In genomic region chr7:47026733-47027450, GRCh38 we compare ENCODE assay signal across 19 cellular contexts.
"Had no signal": no experiment of that assay in that cellular context is flagged by ENCODE, and none has a peak within 500 bp of the region (broad histone marks: within the 10 kb centered on the region; RNA-seq: fewer than 3 reads in every experiment).

No MANE protein-coding gene starts in this region.

- H3K36me3 ChIP-seq: tibial artery had no signal

- H3K4me3 ChIP-seq: dorsolateral prefrontal cortex, tibial artery had no signal

- H3K27me3 ChIP-seq: tibial artery had no signal

- DNase-seq: activated B cell treated with CpG ODN at 0.5 μM for 24 hours; activated CD4-positive, alpha-beta T cell treated with anti-CD3 and anti-CD28 coated beads for 48 hours; activated CD8-positive, alpha-beta T cell treated with anti-CD3 and anti-CD28 coated beads, Interleukin-2, amount 10 ng/mL, durations not matched to agents 7 days and 5 days; activated naive CD4-positive, alpha-beta T cell treated with Interleukin-2 at 50 U/mL for 16 hours; activated naive CD8-positive, alpha-beta T cell treated with anti-CD3 and anti-CD28 coated beads, Interleukin-2, amount 10 ng/mL, durations not matched to agents 7 days and 5 days; activated T-cell treated with anti-CD3 and anti-CD28 coated beads, Interleukin-2, amount 50 U/mL, for 24 hours; amygdala; central memory CD4-positive, alpha-beta T cell; dorsolateral prefrontal cortex; endodermal cell; foreskin fibroblast; glutamatergic neuron; kidney; naive B cell; stimulated activated CD4-positive, alpha-beta T cell treated with anti-CD3 and anti-CD28 coated beads, Interleukin-12 subunit alpha, Interleukin-12 subunit beta, amount 100 ng/mL, for 4 hours; stimulated activated CD4-positive, alpha-beta T cell treated with anti-CD3 and anti-CD28 coated beads, Interleukin-1b, Interleukin-23, amount 100 ng/mL, for 48 hours; stimulated activated naive CD4-positive, alpha-beta T cell treated with Interleukin-2 at 50 U/mL for 16 hours; tibial artery had no signal

- H3K27ac ChIP-seq: dorsolateral prefrontal cortex, epithelial cell of prostate, tibial artery had no signal

- H3K9me3 ChIP-seq: tibial artery had no signal

- ATAC-seq: activated CD8-positive, alpha-beta T cell treated with anti-CD3 and anti-CD28 coated beads, Interleukin-2, amount 10 ng/mL, durations not matched to agents 7 days and 5 days had no signal
